ENCODE assay signal across 14 cellular contexts in genomic region chr5:10652151-10652550, GRCh38.
"Had no signal": no experiment of that assay in that cellular context is flagged by ENCODE, and none has a peak within 500 bp of the region (broad histone marks: within the 10 kb centered on the region; RNA-seq: fewer than 3 reads in every experiment).

No MANE protein-coding gene starts in this region.

- H3K4me1 ChIP-seq: lower lobe of right lung, prostate gland had no signal

- ATAC-seq: lower lobe of right lung; mucosa of descending colon; natural killer cell treated with Interleukin-12 subunit alpha and Interleukin-12 subunit beta and Interleukin-15 and Interleukin-18, amount 100 ng/mL, for 72 hours; T-cell had no signal

- DNase-seq: activated CD4-positive, alpha-beta T cell treated with anti-CD3 and anti-CD28 coated beads for 48 hours; activated naive CD4-positive, alpha-beta T cell treated with anti-CD3 and anti-CD28 coated beads for 36 hours; caudate nucleus; lower lobe of right lung; mucosa of descending colon; occipital lobe; stimulated activated CD4-positive, alpha-beta T cell treated with anti-CD3 and anti-CD28 coated beads, Interleukin-4, amount 100 ng/mL, for 1 hour; stimulated activated CD8-positive, alpha-beta memory T cell treated with anti-CD3 and anti-CD28 coated beads, Interleukin-4, amount 100 ng/mL, for 48 hours; T-cell had no signal

- H3K4me3 ChIP-seq: coronary artery, lower lobe of right lung, mucosa of descending colon, prostate gland, thoracic aorta had no signal

- H3K27ac ChIP-seq: coronary artery, lower lobe of right lung, prostate gland, thoracic aorta, VCaP had no signal

- H3K9me3 ChIP-seq: lower lobe of right lung, mucosa of descending colon, prostate gland, thoracic aorta had no signal

- H3K36me3 ChIP-seq: lower lobe of right lung, prostate gland, thoracic aorta had no signal
